In genomic region chr1:40143891-40144575, GRCh38 we compare ENCODE assay signal across 8 cellular contexts. TPM values are rescaled to one million over a fixed set of nuclear protein-coding genes. Genes with fewer than 3 reads are reported as not detected.
DNase-seq lines count a peak whose midpoint lies in the region; ATAC-seq and TF ChIP-seq lines count a peak whose summit lies in the region.

No MANE protein-coding gene starts in this region.

- intact Hi-C loops in Right ventricle myocardium superior (cut with DNase I) = loop anchor here (2.0 kb wide), 1 partner anchor 195 kb away; no protein-coding TSS in a partner anchor
- intact Hi-C loops in psoas muscle (cut with DNase I) = loop anchor here in 1 of 2 donors (2.0 kb wide), 2 partner anchors 195 to 261 kb away; no protein-coding TSS in a partner anchor

- H3K27ac ChIP-seq in SJSA1 (no peak overlapping the region), psoas muscle (no peak overlapping the region)

- TF ChIP-seq POLR2A in NB4 (IDR thresholded peaks at IDR 0.05; ENCODE audit: extremely low read depth, insufficient read length) = no peak

- WGBS in psoas muscle, 3 donors = 12 to 16% (median 14%) methylated on average over 7 of the region's 7 CpGs

- no peaks in the 10 kb centered on the region for H3K9me3 ChIP-seq in SJSA1 (replicated peaks)
- H3K9me3 ChIP-seq in psoas muscle = no peaks in the 10 kb centered on the region

- peak; percentile 85 for DNase-seq in ELR (ENCODE audit: low read depth)
- DNase-seq in NB4 (ENCODE audit: low read depth) = peak; percentile 73
- peak; percentile 49 to 59 for DNase-seq in SJSA1 (ENCODE audit: low read depth in 1 of 2, low spot score in 2 of 2)
- peak in 3 of 4 experiments; percentile 5 to 11 (median 7) for DNase-seq in activated naive CD4-positive, alpha-beta T cell (lab: John Stamatoyannopoulos, UW)
- DNase-seq in Right ventricle myocardium superior = no peak
- no peak for DNase-seq in psoas muscle

- H3K36me3 ChIP-seq in SJSA1 (no peaks in the 10 kb centered on the region), psoas muscle (ENCODE audit: insufficient read depth in 1 of 2, low read depth in 1 of 2) (no peaks in the 10 kb centered on the region)

- TF ChIP-seq CTCF in NB4 (IDR thresholded peaks at IDR 0.05; ENCODE audit: low read depth, low read length) (peak; percentile 88), psoas muscle (IDR thresholded peaks at IDR 0.05) (peak; percentile 72)

- H3K4me1 ChIP-seq in SJSA1 (replicated peaks) (peaks cover 26% of the 10 kb centered on the region), psoas muscle (no peaks in the 10 kb centered on the region)

- no peak overlapping the region for H3K4me3 ChIP-seq in NB4 (ENCODE audit: low read depth, low read length)
- no peak overlapping the region for H3K4me3 ChIP-seq in SJSA1
- no peak overlapping the region for H3K4me3 ChIP-seq in psoas muscle

- H3K27me3 ChIP-seq in SJSA1 (replicated peaks) (peaks cover 10% of the 10 kb centered on the region), psoas muscle (ENCODE audit: insufficient read depth in 3 of 3, low read length in 2 of 3) (peaks cover 0 to 28% (median 3%) of the 10 kb centered on the region in 3 donors)

- ATAC-seq in Right ventricle myocardium superior (ENCODE audit: poor library complexity) = peak; percentile 78
- ATAC-seq in psoas muscle = peak; percentile 61 to 88 (median 80)
- no peak for ATAC-seq in GM19397 (IDR thresholded peaks at IDR 0.05; ENCODE audit: unreplicated experiment)
- no peak for ATAC-seq in GM19023 (IDR thresholded peaks at IDR 0.05; ENCODE audit: unreplicated experiment)

RNA-seq across cellular contexts. Expression of gene RLF, which starts 17.2 kb away (rescaled TPM):
- total RNA-seq in SJSA1 (2014; rRNA removed; shearing (Covaris generic)) = 14.3 and 19.6 TPM in 2 replicates
- total RNA-seq in Right ventricle myocardium superior = 11.7 TPM
- 10 to 100 TPM; 10.2 to 16.4 (median 11.2) TPM for total RNA-seq in psoas muscle
- 10 to 100 TPM in 1 of 3 donors, 1 to 10 TPM in 2; 4.5 to 13.9 (median 4.9) TPM for polyA plus RNA-seq in psoas muscle

RNA-seq across cellular contexts. Expression of gene PPT1, which starts 47.0 kb away (rescaled TPM):
- 85.2 and 109 TPM in 2 replicates for total RNA-seq in SJSA1 (2014; rRNA removed; shearing (Covaris generic))
- total RNA-seq in Right ventricle myocardium superior (37.7 TPM), psoas muscle (10 to 100 TPM; 14.9 to 20.8 (median 19.1) TPM)
- polyA plus RNA-seq in psoas muscle = 10 to 100 TPM; 13.4 to 21.8 (median 17.4) TPM

Comparison
In these comparisons a context has a peak if more than half of its experiments do, and no peak if none do; other contexts are left out.
1. DNase-seq: peak in ELR (single experiment), NB4 (single experiment), SJSA1 (2 of 2) and activated naive CD4-positive, alpha-beta T cell (3 of 4); none in Right ventricle myocardium superior (single experiment) and psoas muscle (0 of 2).
2. ATAC-seq: peak in Right ventricle myocardium superior (single experiment) and psoas muscle (4 of 4); none in GM19397 (single experiment) and GM19023 (single experiment).